ENCODE assay signal across 24 cellular contexts in the genomic region with DNA sequence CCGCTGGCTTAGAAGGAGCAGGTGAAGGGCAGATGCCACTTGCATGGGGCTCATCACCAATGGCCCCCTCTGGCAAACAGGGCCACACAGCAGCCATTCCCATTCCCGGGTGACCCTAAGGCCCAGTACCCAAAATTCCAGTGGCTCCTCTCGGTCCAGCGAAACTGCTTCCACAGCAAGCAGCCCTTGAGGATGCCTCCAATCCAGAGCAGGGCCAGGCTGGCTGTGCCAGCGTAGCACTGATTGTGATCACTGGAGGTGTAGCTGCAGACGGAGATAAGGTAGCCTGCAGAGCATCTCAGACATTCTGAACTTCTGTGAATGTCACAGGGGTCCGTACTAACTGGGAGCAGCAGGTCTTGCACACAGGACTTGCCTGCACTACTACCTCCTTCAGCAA.
"Had no signal": no experiment of that assay in that cellular context is flagged by ENCODE, and none has a peak within 500 bp of the region (broad histone marks: within the 10 kb centered on the region; RNA-seq: fewer than 3 reads in every experiment).

No MANE protein-coding gene starts in this region.

- H3K27ac Mint-ChIP-seq: mesothelial cell of epicardium; naive B cell; nephron; neural progenitor cell; stimulated activated effector memory CD8-positive, alpha-beta T cell treated with anti-CD3 and anti-CD28 coated beads, Interleukin-12 subunit alpha, Interleukin-12 subunit beta, amount 100 ng/mL, for 72 hours; type B pancreatic cell had no signal

- H3K4me3 Mint-ChIP-seq: mesothelial cell of epicardium; naive B cell; nephron; neural progenitor cell; stimulated activated effector memory CD8-positive, alpha-beta T cell treated with anti-CD3 and anti-CD28 coated beads, Interleukin-12 subunit alpha, Interleukin-12 subunit beta, amount 100 ng/mL, for 72 hours; type B pancreatic cell had no signal

- H3K9me3 Mint-ChIP-seq: naive B cell; stimulated activated effector memory CD8-positive, alpha-beta T cell treated with anti-CD3 and anti-CD28 coated beads, Interleukin-12 subunit alpha, Interleukin-12 subunit beta, amount 100 ng/mL, for 72 hours had no signal

- H3K27me3 Mint-ChIP-seq: naive B cell, type B pancreatic cell had no signal

- H3K27ac ChIP-seq: left lung, neural progenitor cell, stomach, testis, tibial artery had no signal

- H3K27me3 ChIP-seq: left lung, right lobe of liver, stomach, testis, tibial artery had no signal

- H3K4me1 ChIP-seq: neural progenitor cell, testis had no signal

- H3K4me1 Mint-ChIP-seq: neural progenitor cell had no signal

- ATAC-seq: left cardiac atrium; left lung; mucosa of descending colon; stimulated activated effector memory CD8-positive, alpha-beta T cell treated with anti-CD3 and anti-CD28 coated beads, Interleukin-12 subunit alpha, Interleukin-12 subunit beta, amount 100 ng/mL, for 72 hours had no signal

- H3K4me3 ChIP-seq: left lung, mucosa of descending colon, neural progenitor cell, right lobe of liver, stomach, testis, tibial artery had no signal

- DNase-seq: cerebellar nuclear complex; cortex of kidney; effector CD4-positive, alpha-beta T cell; head of caudate nucleus; left cardiac atrium; left lung; mesenchymal stem cell; mucosa of descending colon; naive B cell; nucleus accumbens; small intestine; stimulated activated CD4-positive, alpha-beta T cell treated with anti-CD3 and anti-CD28 coated beads, Interleukin-2, amount 100 ng/mL, for 24 hours; stimulated activated CD4-positive, alpha-beta T cell treated with anti-CD3 and anti-CD28 coated beads, Interleukin-4, amount 100 ng/mL, for 24 hours; stimulated activated naive CD4-positive, alpha-beta T cell treated with Interleukin-2 at 50 U/mL for 16 hours; stomach; substantia nigra; testis had no signal

- H3K9me3 ChIP-seq: left lung, mucosa of descending colon, right lobe of liver, stomach, testis, tibial artery had no signal

- H3K36me3 ChIP-seq: neural progenitor cell had no signal

- H3K36me3 Mint-ChIP-seq: neural progenitor cell had no signal
